1 cellular context compared by ENCODE assay signal in genomic region chr6:37049990-37050853, GRCh38.
A peak's percentile ranks its signal among the peaks of the same experiment; 100 is the strongest.
TF ChIP-seq lines count a peak whose summit lies in the region.

No MANE protein-coding gene starts in this region.

TF ChIP-seq in K562, 482 proteins besides CTCF, POLR2A, EP300 and RAD21 (continued from another document and continues in another):
- peak; percentile 62; the same call in 1 of the 2 replicates for TF ChIP-seq CHD2 (IDR thresholded peaks at IDR 0.05; ENCODE audit: low read depth, low read length)
- peak; percentile 89 for TF ChIP-seq MECOM (CRISPR knock-in tag; IDR thresholded peaks at IDR 0.05)
- TF ChIP-seq HINFP (tag; conservative IDR thresholded peaks at IDR 0.05; ENCODE audit: low read depth), result no peak
- peak; percentile 82 for TF ChIP-seq THAP7 (CRISPR knock-in tag; IDR thresholded peaks at IDR 0.05)
- no peak for TF ChIP-seq STAG1 (CRISPR knock-in tag; IDR thresholded peaks at IDR 0.05; ENCODE audit: borderline replicate concordance)
- 0 out of 2 replicates have a peak, but pooled peaks have one; percentile 2 for TF ChIP-seq CREM (IDR thresholded peaks at IDR 0.05; ENCODE audit: low read depth)
- TF ChIP-seq ZNF583 (CRISPR knock-in tag; IDR thresholded peaks at IDR 0.05), result peak; percentile 33
- no peak for TF ChIP-seq NR2F6 (CRISPR knock-in tag; IDR thresholded peaks at IDR 0.05)
- TF ChIP-seq ZNF431 (CRISPR knock-in tag; IDR thresholded peaks at IDR 0.05), result peak; percentile 82
- TF ChIP-seq SMC3 (conservative IDR thresholded peaks at IDR 0.05; ENCODE audit: insufficient read depth, low read depth, low read length), result no peak
- no peak for TF ChIP-seq ZNF354B (CRISPR knock-in tag; IDR thresholded peaks at IDR 0.05)
- no peak for TF ChIP-seq XRCC4 (IDR thresholded peaks at IDR 0.05; ENCODE audit: extremely low read depth, insufficient read depth, insufficient read length)
- 0 out of 2 replicates have a peak, but pooled peaks have one; percentile 5 for TF ChIP-seq KLF6 (CRISPR knock-in tag; IDR thresholded peaks at IDR 0.05; ENCODE audit: borderline replicate concordance)
- peak; percentile 12; the same call in 1 of the 2 replicates for TF ChIP-seq TAL1 (IDR thresholded peaks at IDR 0.05)
- no peak for TF ChIP-seq ZNF347 (CRISPR knock-in tag; IDR thresholded peaks at IDR 0.05; ENCODE audit: low read depth)
- peak in 1 of 2 experiments; percentile 14; a peak in 1 of 4 replicates for TF ChIP-seq SRF (CRISPR knock-in tag; IDR thresholded peaks at IDR 0.05)
- TF ChIP-seq KDM1A (IDR thresholded peaks at IDR 0.05), result peak; percentile 83 to 84
- TF ChIP-seq NCOA2 (IDR thresholded peaks at IDR 0.05; ENCODE audit: partially characterized antibody in 2 of 2), result no peak
- TF ChIP-seq RFX1 (IDR thresholded peaks at IDR 0.05), result no peak
- no peak for TF ChIP-seq NFATC3 (IDR thresholded peaks at IDR 0.05)
- TF ChIP-seq ZBTB5 (IDR thresholded peaks at IDR 0.05), result peak; percentile 30; the same call in 1 of the 2 replicates
- no peak for TF ChIP-seq BMI1 (IDR thresholded peaks at IDR 0.05; ENCODE audit: low read length)
- TF ChIP-seq ZNF57 (CRISPR knock-in tag; IDR thresholded peaks at IDR 0.05), result 0 out of 2 replicates have a peak, but pooled peaks have one; percentile 53
- no peak for TF ChIP-seq HBP1 (CRISPR knock-in tag; IDR thresholded peaks at IDR 0.05)
- TF ChIP-seq NCOA1 (IDR thresholded peaks at IDR 0.05; ENCODE audit: low read depth), result peak; percentile 86; the same call in 1 of the 2 replicates
- TF ChIP-seq ZNF445 (CRISPR knock-in tag; IDR thresholded peaks at IDR 0.05; ENCODE audit: low read depth), result no peak
- no peak for TF ChIP-seq ILF3 (IDR thresholded peaks at IDR 0.05; ENCODE audit: borderline replicate concordance)
- TF ChIP-seq BCOR (IDR thresholded peaks at IDR 0.05), result peak; percentile 65
- no peak for TF ChIP-seq CBX5 (IDR thresholded peaks at IDR 0.05; ENCODE audit: borderline replicate concordance, low read depth)
- no peak; the same call in none of the 2 replicates for TF ChIP-seq RREB1 (CRISPR knock-in tag; IDR thresholded peaks at IDR 0.05)
- 0 out of 2 replicates have a peak, but pooled peaks have one; percentile 4 for TF ChIP-seq IFI16 (CRISPR knock-in tag; IDR thresholded peaks at IDR 0.05)
- no peak; the same call in none of the 2 replicates for TF ChIP-seq ZNF395 (CRISPR knock-in tag; IDR thresholded peaks at IDR 0.05)
- no peak for TF ChIP-seq ZEB2 (IDR thresholded peaks at IDR 0.05)
- TF ChIP-seq ETS1 (conservative IDR thresholded peaks at IDR 0.05; ENCODE audit: control insufficient read depth, low read depth, low read length), result no peak
- TF ChIP-seq RNF2 (IDR thresholded peaks at IDR 0.05), result peak; percentile 97; the same call in 1 of the 2 replicates
- TF ChIP-seq E2F8 (IDR thresholded peaks at IDR 0.05; ENCODE audit: low read depth, partially characterized antibody), result peak; percentile 46
- TF ChIP-seq MYC (IDR thresholded peaks at IDR 0.05; ENCODE audit: low read depth, low read length), result peak; percentile 82
- TF ChIP-seq MYC (CRISPR knock-in tag; IDR thresholded peaks at IDR 0.05; ENCODE audit: borderline replicate concordance, low read depth), result no peak
- no peak for TF ChIP-seq SLC30A9 (CRISPR knock-in tag; IDR thresholded peaks at IDR 0.05)
- no peak for TF ChIP-seq ZNF316 (IDR thresholded peaks at IDR 0.05)
- peak; percentile 97 for TF ChIP-seq ZNF592 (IDR thresholded peaks at IDR 0.05)
- TF ChIP-seq CREBBP (IDR thresholded peaks at IDR 0.05; ENCODE audit: low read depth, low read length), result no peak
